2 cellular contexts compared by ENCODE assay signal in the genomic region with DNA sequence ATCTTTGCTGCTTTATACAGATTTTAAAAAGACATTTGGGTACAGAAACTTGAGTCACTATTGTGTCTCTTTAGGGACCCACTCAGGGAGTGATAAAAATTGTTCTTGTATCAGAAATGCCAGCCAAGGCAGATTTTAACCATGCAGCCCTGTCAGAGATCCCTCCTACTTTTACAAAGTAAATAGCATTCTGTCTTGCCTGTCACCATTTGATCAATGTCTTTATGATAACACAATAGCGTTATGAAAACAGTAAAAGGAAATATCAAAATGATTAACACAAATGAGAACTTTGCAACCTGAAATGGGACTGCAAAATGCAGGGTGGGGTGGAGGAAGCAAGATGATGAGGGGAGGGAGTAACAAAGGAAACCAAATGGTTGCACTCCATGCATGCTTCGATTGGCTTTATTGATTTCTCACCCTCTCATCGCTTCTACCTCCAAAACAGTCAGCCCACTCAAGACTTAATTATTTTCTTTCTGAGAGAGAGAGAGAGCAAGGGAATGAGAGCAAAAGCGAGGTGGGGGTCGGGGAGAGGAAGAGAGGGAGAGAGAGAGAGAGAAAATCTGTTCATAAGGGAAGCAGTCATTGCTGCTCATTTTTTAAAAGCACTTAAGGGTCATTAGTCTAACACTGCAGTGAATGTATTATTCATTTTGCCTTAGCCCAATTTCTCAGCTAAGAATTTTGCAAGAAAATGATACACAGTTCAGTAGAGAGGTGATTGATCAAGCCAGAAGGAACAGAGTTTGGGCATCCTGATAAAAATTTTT.
TF ChIP-seq lines count a peak whose summit lies in the region.

No MANE protein-coding gene starts in this region.

TF ChIP-seq in H1, 55 proteins besides CTCF, POLR2A, EP300 and RAD21:
- no peak for TF ChIP-seq EZH2 (IDR thresholded peaks at IDR 0.05; ENCODE audit: low read depth, low read length, severe bottlenecking)
- TF ChIP-seq JUN (IDR thresholded peaks at IDR 0.05; ENCODE audit: low read depth, low read length), result no peak
- TF ChIP-seq TCF12 (IDR thresholded peaks at IDR 0.05; ENCODE audit: low read depth, low read length), result no peak
- no peak for TF ChIP-seq SP4 (IDR thresholded peaks at IDR 0.05; ENCODE audit: low read length)
- no peak for TF ChIP-seq TBP (IDR thresholded peaks at IDR 0.05; ENCODE audit: low read depth, low read length)
- TF ChIP-seq HDAC2 (IDR thresholded peaks at IDR 0.05; ENCODE audit: borderline replicate concordance in 1 of 2, low read depth in 2 of 2, low read length in 2 of 2), result no peak
- no peak for TF ChIP-seq CHD1 (IDR thresholded peaks at IDR 0.05; ENCODE audit: low read depth, low read length)
- no peak for TF ChIP-seq NRF1 (IDR thresholded peaks at IDR 0.05; ENCODE audit: low read depth, low read length)
- no peak for TF ChIP-seq NANOG (IDR thresholded peaks at IDR 0.05; ENCODE audit: insufficient read depth, low read depth, low read length, poor library complexity, severe bottlenecking)

TF ChIP-seq in neural cell, 6 proteins besides CTCF, POLR2A, EP300 and RAD21:
- TF ChIP-seq REST (IDR thresholded peaks at IDR 0.05; ENCODE audit: borderline replicate concordance) (no peak), TAF1 (IDR thresholded peaks at IDR 0.05; ENCODE audit: low read depth) (no peak), EZH2 (IDR thresholded peaks at IDR 0.05; ENCODE audit: borderline replicate concordance, insufficient read depth, low read length, poor library complexity, severe bottlenecking) (no peak), SMC3 (conservative IDR thresholded peaks at IDR 0.05; ENCODE audit: poor library complexity) (no peak), POLR2AphosphoS5 (IDR thresholded peaks at IDR 0.05) (peak; percentile 22), MXI1 (conservative IDR thresholded peaks at IDR 0.05; ENCODE audit: poor library complexity, severe bottlenecking) (no peak)
TF ChIP-seq in neural cell: peak in this region for 1.
